8 cellular contexts compared by ENCODE assay signal in genomic region chr19:18428837-18429674, GRCh38. TPM values are rescaled to one million over a fixed set of nuclear protein-coding genes. Genes with fewer than 3 reads are reported as not detected.
DNase-seq lines count a peak whose midpoint lies in the region; ATAC-seq and TF ChIP-seq lines count a peak whose summit lies in the region.

No MANE protein-coding gene starts in this region.

- no peak overlapping the region; the same call in 1 of the 2 replicates for H2AFZ ChIP-seq in Karpas-422 (ENCODE audit: low read length)
- H2AFZ ChIP-seq in smooth muscle cell (ENCODE audit: low read depth) = no peak overlapping the region

- H3K4me2 ChIP-seq in Karpas-422 (ENCODE audit: low read depth, low read length, poor library complexity, severe bottlenecking) (peak overlapping the region; percentile 93), smooth muscle cell (peak overlapping the region; percentile 90)

- peaks cover under 1% of the 10 kb centered on the region for H3F3A ChIP-seq in smooth muscle cell (ENCODE audit: low read depth)

- peaks cover 47% of the 10 kb centered on the region for H3K4me1 ChIP-seq in Karpas-422 (ENCODE audit: low read length)
- peaks cover 28% of the 10 kb centered on the region for H3K4me1 ChIP-seq in smooth muscle cell (ENCODE audit: low read depth)

- no peak for TF ChIP-seq CTCF in smooth muscle cell (IDR thresholded peaks at IDR 0.05; ENCODE audit: borderline replicate concordance, insufficient read depth, poor library complexity, severe bottlenecking)

- H3K36me3 ChIP-seq in Karpas-422 (ENCODE audit: insufficient read depth, low read length) (no peaks in the 10 kb centered on the region), smooth muscle cell (ENCODE audit: low read depth) (no peaks in the 10 kb centered on the region)

- H3K9ac ChIP-seq in Karpas-422 (ENCODE audit: low read length) (peak overlapping the region; percentile 70), smooth muscle cell (ENCODE audit: low read depth) (peak overlapping the region; percentile 94)

- WGBS in smooth muscle cell (ENCODE audit: low lambda C conversion rate) = 2% methylated on average over 44 of the region's 76 CpGs

- 0 out of 2 replicates have a peak, but pooled peaks cover 3% of the 10 kb centered on the region for H3K79me2 ChIP-seq in Karpas-422 (ENCODE audit: low read length)
- peaks cover 10% of the 10 kb centered on the region for H3K79me2 ChIP-seq in smooth muscle cell (ENCODE audit: low read depth)

- ATAC-seq in GM21381 (IDR thresholded peaks at IDR 0.05; ENCODE audit: unreplicated experiment) = peak; percentile 53

- no peaks in the 10 kb centered on the region for H3K9me2 ChIP-seq in Karpas-422 (replicated peaks; ENCODE audit: insufficient read depth, low read length)

- H4K20me1 ChIP-seq in Karpas-422 (ENCODE audit: insufficient read depth, low read depth, low read length) = peaks cover 28% of the 10 kb centered on the region; the same call in 1 of the 2 replicates
- peaks cover 34% of the 10 kb centered on the region for H4K20me1 ChIP-seq in smooth muscle cell (ENCODE audit: low read depth)

- no peak overlapping the region for H3K27ac ChIP-seq in Karpas-422 (ENCODE audit: low read length)
- peak overlapping the region; percentile 97 for H3K27ac ChIP-seq in smooth muscle cell (ENCODE audit: low read depth)

- DNase-seq in CD1c-positive myeloid dendritic cell (ENCODE audit: extremely low spot score) (peak; percentile 89), Karpas-422 (peak; percentile 95), T-helper 9 cell (peak; percentile 84), astrocyte of the hippocampus (ENCODE audit: low read depth, low spot score) (peak; percentile 95), smooth muscle cell (lab: John Stamatoyannopoulos, UW; ENCODE audit: unreplicated experiment) (peak; percentile 93), GF-D8 (lab: John Stamatoyannopoulos, UW) (no peak)

- H3K9me3 ChIP-seq in Karpas-422 (ENCODE audit: low read length) = no peaks in the 10 kb centered on the region
- no peaks in the 10 kb centered on the region for H3K9me3 ChIP-seq in smooth muscle cell (replicated peaks; ENCODE audit: low read depth)

- H3K4me3 ChIP-seq in Karpas-422 (ENCODE audit: low read length) (peak overlapping the region; percentile 72), iPS-11a (ENCODE audit: low read depth, low read length) (peak overlapping the region; percentile 46), smooth muscle cell (peak overlapping the region; percentile 63)

- H3K27me3 ChIP-seq in Karpas-422 (ENCODE audit: low read length) = no peaks in the 10 kb centered on the region
- no peaks in the 10 kb centered on the region for H3K27me3 ChIP-seq in smooth muscle cell (ENCODE audit: low read depth)

RNA-seq across cellular contexts. Expression of gene ISYNA1, which starts 8.9 kb away (rescaled TPM):
- 4.1 and 10.0 TPM in 2 replicates for total RNA-seq in Karpas-422 (2014; rRNA removed; shearing (Covaris generic); ENCODE audit: low replicate concordance)
- total RNA-seq in smooth muscle cell = 16.4 and 60.1 TPM in 2 replicates
- polyA plus RNA-seq in smooth muscle cell = 56.9 and 89.5 TPM in 2 replicates

RNA-seq across cellular contexts. Expression of gene SSBP4, which starts 9.9 kb away (rescaled TPM):
- total RNA-seq in Karpas-422 (2014; rRNA removed; shearing (Covaris generic); ENCODE audit: low replicate concordance) = 22.5 and 73.2 TPM in 2 replicates
- 36.0 and 44.1 TPM in 2 replicates for total RNA-seq in smooth muscle cell
- 124 and 133 TPM in 2 replicates for polyA plus RNA-seq in smooth muscle cell

RNA-seq across cellular contexts. Expression of gene LRRC25, which starts 31.6 kb away (rescaled TPM):
- total RNA-seq in Karpas-422 (2014; rRNA removed; shearing (Covaris generic); ENCODE audit: low replicate concordance) = 1.6 and 2.2 TPM in 2 replicates
- 0.67 TPM in 1 of 2 replicates, not detected in the other for total RNA-seq in smooth muscle cell
- polyA plus RNA-seq in smooth muscle cell = 0.34 TPM in 1 of 2 replicates, not detected in the other

RNA-seq across cellular contexts. Expression of gene GDF15, which starts 43.1 kb away (rescaled TPM):
- 0.97 TPM in 1 of 2 replicates, not detected in the other for total RNA-seq in Karpas-422 (2014; rRNA removed; shearing (Covaris generic); ENCODE audit: low replicate concordance)
- total RNA-seq in smooth muscle cell = 18.8 and 30.9 TPM in 2 replicates
- polyA plus RNA-seq in smooth muscle cell = 40.4 and 42.8 TPM in 2 replicates
